In the genomic region with DNA sequence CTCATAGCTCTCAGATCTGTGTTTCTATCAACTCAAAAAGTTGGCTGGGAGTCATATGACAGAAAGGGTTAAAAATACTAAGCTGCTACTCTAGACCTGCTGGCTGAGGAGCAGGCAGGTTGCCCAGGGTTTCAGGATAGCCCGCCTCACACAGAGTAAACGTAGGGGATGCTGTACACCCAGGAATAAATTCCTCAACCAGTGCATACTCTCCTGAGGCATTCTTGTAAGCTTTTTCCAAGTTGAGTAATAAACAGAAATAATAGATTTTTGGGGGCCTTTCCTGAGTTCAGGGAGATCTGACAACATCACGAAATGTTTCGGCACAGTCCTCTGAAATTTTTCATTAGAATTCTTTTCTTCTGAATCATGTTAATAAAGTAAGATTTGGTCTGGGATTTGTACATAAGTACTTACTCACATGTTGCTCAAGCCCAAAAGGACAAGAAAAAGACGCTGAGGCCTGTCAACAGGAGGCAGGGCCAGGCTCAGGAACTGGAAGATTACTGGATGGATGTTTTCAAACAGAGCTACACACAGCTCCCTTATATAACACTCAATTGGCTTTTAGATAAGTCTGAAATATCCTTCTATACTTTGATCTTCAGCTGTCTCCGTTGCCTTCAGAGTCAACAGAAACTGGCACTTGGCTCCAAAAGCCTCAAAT, we compare ENCODE assay signal across 10 cellular contexts. TPM values are rescaled to one million over a fixed set of nuclear protein-coding genes. Genes with fewer than 3 reads are reported as not detected.
DNase-seq lines count a peak whose midpoint lies in the region; ATAC-seq and TF ChIP-seq lines count a peak whose summit lies in the region.
"Had no signal": no experiment of that assay in that cellular context is flagged by ENCODE, and none has a peak within 500 bp of the region (broad histone marks: within the 10 kb centered on the region; RNA-seq: fewer than 3 reads in every experiment).

No MANE protein-coding gene starts in this region.

- H3K27me3 Mint-ChIP-seq in endothelial cell (ENCODE audit: unreplicated experiment) = peaks cover 1% of the 10 kb centered on the region

- H3K36me3 Mint-ChIP-seq in endothelial cell (ENCODE audit: low read depth, unreplicated experiment) = no peaks in the 10 kb centered on the region

- no peak overlapping the region for H3K27ac Mint-ChIP-seq in endothelial cell (ENCODE audit: unreplicated experiment)

- no peaks in the 10 kb centered on the region for H3K9me3 Mint-ChIP-seq in endothelial cell (ENCODE audit: unreplicated experiment)

- ATAC-seq in left colon = peak; percentile 38
- ATAC-seq in GM21515 (IDR thresholded peaks at IDR 0.05; ENCODE audit: unreplicated experiment) = no peak
- no peak for ATAC-seq in GM18867 (IDR thresholded peaks at IDR 0.05; ENCODE audit: unreplicated experiment)

- no peaks in the 10 kb centered on the region for H3K4me1 Mint-ChIP-seq in endothelial cell (ENCODE audit: unreplicated experiment)

- DNase-seq in HT1080 (ENCODE audit: low read depth) = peak; percentile 74
- peak; percentile 97 to 98 for DNase-seq in cardiac fibroblast (ENCODE audit: low read depth in 2 of 2)
- no peak for DNase-seq in left colon
- DNase-seq in stromal cell of bone marrow (ENCODE audit: low read depth) = peak; percentile 91
- no peak for DNase-seq in endothelial cell (ENCODE audit: low spot score)
- DNase-seq in stimulated activated CD4-positive, alpha-beta T cell treated with anti-CD3 and anti-CD28 coated beads, Interleukin-4, amount 100 ng/mL, for 1 hour = no peak
- DNase-seq: activated CD8-positive, alpha-beta memory T cell treated with anti-CD3 and anti-CD28 coated beads, Interleukin-2, amount 50 U/mL, for 48 hours had no signal

- no peak overlapping the region for H3K4me3 ChIP-seq in cardiac fibroblast (replicated peaks in 1 of 2; ENCODE audit: low read depth in 2 of 2, low read length in 2 of 2)
- H3K4me3 ChIP-seq: GM12878 had no signal

- intact Hi-C loops in left colon (cut with DNase I, micrococcal nuclease) = no loop called here

- no peak overlapping the region for H3K4me3 Mint-ChIP-seq in endothelial cell (ENCODE audit: unreplicated experiment)

- no peak for TF ChIP-seq CTCF in cardiac fibroblast (IDR thresholded peaks at IDR 0.05; ENCODE audit: low read depth, low read length)
- no peak for TF ChIP-seq CTCF in endothelial cell (IDR thresholded peaks at IDR 0.05; ENCODE audit: unreplicated experiment)

RNA-seq across cellular contexts. Expression of gene TGFBR3, which starts 41.0 kb away (rescaled TPM):
- total RNA-seq in HT1080 (2014; rRNA removed; shearing (Covaris generic)) = 7.8 and 12.0 TPM in 2 replicates
- 3.3 and 4.6 TPM in 2 replicates for polyA plus RNA-seq in HT1080 (2015; cell fraction: cytosol; rRNA removed)
- 4.2 and 4.5 TPM in 2 replicates for polyA plus RNA-seq in HT1080 (2015; cell fraction: nucleus; rRNA removed)
- total RNA-seq in left colon (10 to 100 TPM; 14.4 to 27.8 TPM), endothelial cell (ENCODE audit: unreplicated experiment) (39.2 TPM)

Comparison
In these comparisons a context has a peak if more than half of its experiments do, and no peak if none do; other contexts are left out.
1. DNase-seq: peak in HT1080 (single experiment), cardiac fibroblast (2 of 2) and stromal cell of bone marrow (single experiment); none in left colon (0 of 2), endothelial cell (single experiment) and stimulated activated CD4-positive, alpha-beta T cell treated with anti-CD3 and anti-CD28 coated beads, Interleukin-4, amount 100 ng/mL, for 1 hour (single experiment).